ENCODE assay signal across 29 cellular contexts in the genomic region with DNA sequence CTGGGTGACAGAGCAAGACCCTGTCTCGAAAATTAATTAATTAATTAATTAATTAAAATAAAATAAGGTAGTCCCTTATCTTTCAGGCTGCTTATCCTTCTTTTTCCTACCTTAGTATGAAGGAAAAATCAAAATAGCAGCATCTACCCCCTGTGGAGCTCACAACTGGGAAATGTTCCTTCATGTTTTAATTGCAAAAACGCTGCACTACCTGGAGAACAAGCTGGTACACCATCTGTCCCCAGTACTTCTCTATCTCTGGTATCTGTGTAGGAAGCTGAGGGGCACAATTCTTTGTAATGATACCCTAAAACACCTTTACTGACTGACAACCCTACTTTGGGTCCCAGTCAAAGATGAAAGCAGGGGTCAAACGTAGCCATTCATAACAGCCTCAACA.
"Had no signal": no experiment of that assay in that cellular context is flagged by ENCODE, and none has a peak within 500 bp of the region (broad histone marks: within the 10 kb centered on the region; RNA-seq: fewer than 3 reads in every experiment).

No MANE protein-coding gene starts in this region.

- H3K4me1 Mint-ChIP-seq: activated naive CD8-positive, alpha-beta T cell treated with anti-CD3 and anti-CD28 coated beads, Interleukin-2, amount 10 ng/mL, durations not matched to agents 7 days and 5 days had no signal

- H3K27me3 Mint-ChIP-seq: activated CD4-positive, alpha-beta T cell treated with anti-CD3 and anti-CD28 coated beads, Interleukin-2, amount 10 ng/mL, durations not matched to agents 24 days and 14 days; activated CD8-positive, alpha-beta T cell treated with anti-CD3 and anti-CD28 coated beads for 36 hours; activated naive CD4-positive, alpha-beta T cell treated with anti-CD3 and anti-CD28 coated beads, Interleukin-2, amount 50 U/mL, for 24 hours; activated naive CD8-positive, alpha-beta T cell treated with anti-CD3 and anti-CD28 coated beads, Interleukin-2, amount 10 ng/mL, durations not matched to agents 7 days and 5 days; central memory CD8-positive, alpha-beta T cell had no signal

- H3K36me3 ChIP-seq: cardiac muscle cell had no signal

- H3K9me3 Mint-ChIP-seq: activated CD4-positive, alpha-beta T cell treated with anti-CD3 and anti-CD28 coated beads, Interleukin-2, amount 10 ng/mL, durations not matched to agents 24 days and 14 days; activated CD8-positive, alpha-beta T cell treated with anti-CD3 and anti-CD28 coated beads for 36 hours; activated naive CD4-positive, alpha-beta T cell treated with anti-CD3 and anti-CD28 coated beads, Interleukin-2, amount 50 U/mL, for 24 hours; activated naive CD8-positive, alpha-beta T cell treated with anti-CD3 and anti-CD28 coated beads, Interleukin-2, amount 10 ng/mL, durations not matched to agents 7 days and 5 days; activated T-helper 2 cell treated with anti-CD3 and anti-CD28 coated beads, Interferon-gamma antibody, Interleukin-2, Interleukin-4, amounts not matched to agents 10 μg/mL and 5 μg/mL and 100 μg/mL, durations not matched to agents 14 hours and 24 hours and 36 hours; central memory CD8-positive, alpha-beta T cell; T-helper 1 cell treated with Interleukin-12 subunit alpha and Interleukin-12 subunit beta and Interleukin-4 antibody, amounts not matched to agents 30 μg/mL and 1 μg/mL, for 36 hours; T-helper 2 cell treated with Interferon-gamma antibody and Interleukin-4, amounts not matched to agents 5 μg/mL and 100 μg/mL, for 36 hours had no signal

- DNase-seq: activated CD4-positive, alpha-beta T cell treated with anti-CD3 and anti-CD28 coated beads, Interleukin-2, amount 10 ng/mL, durations not matched to agents 24 days and 14 days; activated CD4-positive, alpha-beta T cell treated with anti-CD3 and anti-CD28 coated beads, Interleukin-2, amount 50 U/mL, for 4 hours; activated CD8-positive, alpha-beta T cell treated with anti-CD3 and anti-CD28 coated beads for 36 hours; activated gamma-delta T cell; activated naive CD4-positive, alpha-beta T cell treated with Interleukin-2 at 50 U/mL for 16 hours; activated naive CD8-positive, alpha-beta T cell treated with anti-CD3 and anti-CD28 coated beads, Interleukin-2, amount 10 ng/mL, durations not matched to agents 7 days and 5 days; activated T-cell treated with anti-CD3 and anti-CD28 coated beads, Interleukin-2, amount 50 U/mL, for 1 hour; amygdala; NCI-H1092 treated with DMSO at 0.1 percent for 48 hours; NCI-H1417; NCI-H146; NCI-H1930; NCI-H2081 treated with DMSO at 0.1 percent for 48 hours; NCI-H510A treated with DMSO at 0.1 percent for 48 hours; NK-92 treated with Interleukin-12 subunit alpha and Interleukin-12 subunit beta, amount 100 ng/mL, for 24 hours; PC-3; Peyer's patch; RPMI8226; SHP77 treated with DMSO at 0.1 percent for 48 hours; SK-N-SH had no signal

- H3K27ac ChIP-seq: ascending aorta, cardiac muscle cell, Peyer's patch, SJSA1 had no signal

- H3K27me3 ChIP-seq: ascending aorta, cardiac muscle cell, Peyer's patch, SJSA1 had no signal

- H3K4me3 ChIP-seq: ascending aorta, cardiac muscle cell, K562, Peyer's patch, SJSA1 had no signal

- H3K9me3 ChIP-seq: ascending aorta, Peyer's patch, SJSA1, SK-N-SH had no signal

- H3K4me3 Mint-ChIP-seq: activated CD4-positive, alpha-beta T cell treated with anti-CD3 and anti-CD28 coated beads, Interleukin-2, amount 10 ng/mL, durations not matched to agents 24 days and 14 days; activated CD8-positive, alpha-beta T cell treated with anti-CD3 and anti-CD28 coated beads for 36 hours; activated naive CD4-positive, alpha-beta T cell treated with anti-CD3 and anti-CD28 coated beads, Interleukin-2, amount 50 U/mL, for 24 hours; activated naive CD8-positive, alpha-beta T cell treated with anti-CD3 and anti-CD28 coated beads, Interleukin-2, amount 10 ng/mL, durations not matched to agents 7 days and 5 days; central memory CD8-positive, alpha-beta T cell; T-helper 1 cell treated with Interleukin-12 subunit alpha and Interleukin-12 subunit beta and Interleukin-4 antibody, amounts not matched to agents 30 μg/mL and 1 μg/mL, for 36 hours; T-helper 2 cell treated with Interferon-gamma antibody and Interleukin-4, amounts not matched to agents 5 μg/mL and 100 μg/mL, for 36 hours had no signal

- H3K9ac ChIP-seq: SK-N-SH had no signal

- ATAC-seq: activated CD8-positive, alpha-beta T cell treated with anti-CD3 and anti-CD28 coated beads for 36 hours; K562; PC-3 had no signal

- H3K4me1 ChIP-seq: ascending aorta, Peyer's patch had no signal

- H3K27ac Mint-ChIP-seq: activated CD4-positive, alpha-beta T cell treated with anti-CD3 and anti-CD28 coated beads, Interleukin-2, amount 10 ng/mL, durations not matched to agents 24 days and 14 days; activated CD8-positive, alpha-beta T cell treated with anti-CD3 and anti-CD28 coated beads for 36 hours; activated naive CD4-positive, alpha-beta T cell treated with anti-CD3 and anti-CD28 coated beads, Interleukin-2, amount 50 U/mL, for 24 hours; activated naive CD8-positive, alpha-beta T cell treated with anti-CD3 and anti-CD28 coated beads, Interleukin-2, amount 10 ng/mL, durations not matched to agents 7 days and 5 days; activated T-helper 2 cell treated with anti-CD3 and anti-CD28 coated beads, Interferon-gamma antibody, Interleukin-2, Interleukin-4, amounts not matched to agents 10 μg/mL and 5 μg/mL and 100 μg/mL, durations not matched to agents 14 hours and 24 hours and 36 hours; T-helper 1 cell treated with Interleukin-12 subunit alpha and Interleukin-12 subunit beta and Interleukin-4 antibody, amounts not matched to agents 30 μg/mL and 1 μg/mL, for 36 hours; T-helper 2 cell treated with Interferon-gamma antibody and Interleukin-4, amounts not matched to agents 5 μg/mL and 100 μg/mL, for 36 hours had no signal
